In the genomic region with DNA sequence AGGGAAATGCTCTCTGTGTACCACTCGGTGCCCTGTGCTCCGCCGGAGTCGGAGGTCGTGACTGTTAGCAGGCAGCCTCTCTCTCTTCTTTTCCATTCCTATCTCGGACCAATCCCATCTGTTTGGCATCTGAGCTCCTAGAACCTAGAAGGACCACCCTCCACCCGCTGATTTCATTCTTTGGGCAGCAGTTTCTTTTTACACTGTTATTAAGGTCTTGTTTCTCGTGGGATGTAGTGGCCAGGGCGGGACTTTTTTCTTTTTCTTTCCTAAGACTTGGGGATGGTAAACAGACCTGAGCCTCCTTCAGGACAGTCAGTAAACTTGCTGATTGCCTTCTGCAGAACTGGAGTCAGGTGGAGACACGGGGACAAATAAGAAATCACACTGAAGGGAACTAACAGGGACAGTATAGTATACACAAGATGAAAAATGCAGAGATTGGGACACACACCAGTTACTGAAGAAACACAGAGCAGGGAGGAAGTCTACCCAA, we compare ENCODE assay signal across 8 cellular contexts. TPM values are rescaled to one million over a fixed set of nuclear protein-coding genes. Genes with fewer than 3 reads are reported as not detected.
A peak's percentile ranks its signal among the peaks of the same experiment; 100 is the strongest.
DNase-seq lines count a peak whose midpoint lies in the region; ATAC-seq, FAIRE-seq and TF ChIP-seq lines count a peak whose summit lies in the region.

No MANE protein-coding gene starts in this region.

- CTCF ChIA-PET in A549 (lab: Yijun Ruan, JAX): interaction anchor here (0.6 to 5.0 kb wide), 10 partner anchors 10 to 76 kb away, joined by 3 to 39 read pairs (median 5); partner anchors contain the start of gene CERCAM

- H3K9ac ChIP-seq in HUES64 (ENCODE audit: low read depth, low read length): peak overlapping the region; percentile 63

- TF ChIP-seq RAD21 in A549 (conservative IDR thresholded peaks at IDR 0.05 in 1 of 2, IDR thresholded peaks at IDR 0.05 in 1 of 2): no peak

- 0% methylated on average over 10 of the region's 10 CpGs for WGBS in A549 (ENCODE audit: missing lambda C conversion rate)
- WGBS in HUES64: under 1% methylated on average over 10 of the region's 10 CpGs

- no peaks in the 10 kb centered on the region for H3K9me3 ChIP-seq in A549
- no peaks in the 10 kb centered on the region for H3K9me3 ChIP-seq in HUES64 (ENCODE audit: insufficient read depth, low read depth, low read length)
- no peaks in the 10 kb centered on the region for H3K9me3 ChIP-seq in mononuclear cell (ENCODE audit: low read depth, low read length)

- TF ChIP-seq EP300 in A549 (IDR thresholded peaks at IDR 0.05): no peak

- H3K27ac ChIP-seq in A549: peak overlapping the region; percentile 89 to 90
- peak overlapping the region; percentile 3; the same call in 1 of the 2 replicates for H3K27ac ChIP-seq in HUES64 (ENCODE audit: low read depth, low read length)

- TF ChIP-seq CTCF in A549 (IDR thresholded peaks at IDR 0.05): no peak
- TF ChIP-seq CTCF in bronchial epithelial cell (IDR thresholded peaks at IDR 0.05; ENCODE audit: insufficient read depth, low read length, severe bottlenecking): no peak

- H3K27me3 ChIP-seq in HUES64 (ENCODE audit: insufficient read depth, low read length) (peaks cover 34% of the 10 kb centered on the region), bronchial epithelial cell (ENCODE audit: control insufficient read depth, insufficient read depth, low read length) (no peaks in the 10 kb centered on the region), mononuclear cell (ENCODE audit: insufficient read depth, low read length) (no peaks in the 10 kb centered on the region)

- DNase-seq in A549 (ENCODE audit: low read depth in 1 of 2, low spot score in 1 of 2) (no peak), bronchial epithelial cell (ENCODE audit: low read depth) (peak; percentile 8), NCI-H2029 treated with DMSO at 0.1 percent for 48 hours (lab: John Stamatoyannopoulos, UW) (no peak), RCC 7860 (ENCODE audit: low spot score) (no peak)

- POLR2A ChIA-PET in A549 (lab: Yijun Ruan, JAX): interaction anchor here (0.6 to 2.3 kb wide), 10 partner anchors 10 to 200 kb away, joined by 3 to 34 read pairs (median 5); partner anchors contain the start of genes CERCAM, GOLGA2, SLC27A4 and SWI5

- ATAC-seq in A549: no peak
- ATAC-seq in HG03108 (IDR thresholded peaks at IDR 0.05; ENCODE audit: unreplicated experiment): no peak
- ATAC-seq in GM19455 (IDR thresholded peaks at IDR 0.05; ENCODE audit: unreplicated experiment): no peak

- H3K4me2 ChIP-seq in A549: peak overlapping the region; percentile 96

- no peaks in the 10 kb centered on the region for H3K36me3 ChIP-seq in HUES64 (ENCODE audit: insufficient read depth, low read length)
- H3K36me3 ChIP-seq in bronchial epithelial cell (ENCODE audit: control insufficient read depth, insufficient read depth, low read length): peaks cover 2% of the 10 kb centered on the region

- FAIRE-seq in A549 (lab: Jason Lieb, UNC) (no peak), bronchial epithelial cell (lab: Jason Lieb, UNC) (no peak), RCC 7860 (lab: Jason Lieb, UNC) (no peak)

- H3K4me3 ChIP-seq in A549 (peak overlapping the region; percentile 83), HUES64 (ENCODE audit: low read length) (peak overlapping the region; percentile 75), bronchial epithelial cell (ENCODE audit: low read depth, low read length) (peak overlapping the region; percentile 96), mononuclear cell (ENCODE audit: low read length) (peak overlapping the region; percentile 77)

- H3K4me1 ChIP-seq in A549 (peaks cover 19% of the 10 kb centered on the region; the same call in 2 of the 3 replicates), HUES64 (ENCODE audit: insufficient read depth, low read length) (peaks cover 7% of the 10 kb centered on the region; the same call in 1 of the 2 replicates), mononuclear cell (ENCODE audit: insufficient read depth, low read length) (peaks cover 23% of the 10 kb centered on the region)

- TF ChIP-seq POLR2A in A549 (IDR thresholded peaks at IDR 0.05; ENCODE audit: low read length): no peak

TF ChIP-seq in A549, 52 proteins besides CTCF, POLR2A, EP300 and RAD21:
- peak; percentile 52; the same call in 1 of the 2 replicates for TF ChIP-seq KDM5A (IDR thresholded peaks at IDR 0.05)
- TF ChIP-seq FOSL2 (IDR thresholded peaks at IDR 0.05): no peak
- no peak for TF ChIP-seq FOSL2 (CRISPR knock-in tag; IDR thresholded peaks at IDR 0.05)
TF ChIP-seq in A549: peak in this region for 1.

RNA-seq across cellular contexts. Expression of gene URM1, which starts 0.5 kb away (rescaled TPM):
- polyA plus RNA-seq in A549 (2011; rRNA removed) (43.6 and 61.6 TPM in 2 replicates), A549 (2017; fragmentation: RNase III; extraction: RNeasy Plus Mini Kit Qiagen cat#74134 plus additional on column Dnase treatment) (49.5 to 50.6 TPM (median 49.7 TPM) in 3 replicates)
- polyA plus RNA-seq in A549 (2012; cell fraction: cytosol; rRNA removed): 66.7 and 75.4 TPM in 2 replicates
- polyA plus RNA-seq in A549 (2012; cell fraction: nucleus; rRNA removed): 71.3 and 83.4 TPM in 2 replicates
- polyA minus RNA-seq in A549 (2011; rRNA and poly(A)+ RNA removed): 43.8 and 52.7 TPM in 2 replicates
- 43.5 TPM for polyA plus RNA-seq in HUES64 (2013, experiment 1 of 2)
- 38.9 TPM for polyA plus RNA-seq in HUES64 (2013, experiment 2 of 2)
- total RNA-seq in bronchial epithelial cell (17.9 and 23.0 TPM in 2 replicates), mononuclear cell (17.6 TPM)

RNA-seq across cellular contexts. Expression of gene SLC27A4, which starts 31.3 kb away (rescaled TPM):
- polyA plus RNA-seq in A549 (2011; rRNA removed): 14.5 and 14.9 TPM in 2 replicates
- polyA plus RNA-seq in A549 (2012; cell fraction: cytosol; rRNA removed): 26.6 and 34.7 TPM in 2 replicates
- 47.8 and 63.4 TPM in 2 replicates for polyA plus RNA-seq in A549 (2012; cell fraction: nucleus; rRNA removed)
- 26.1 to 27.0 TPM (median 26.4 TPM) in 3 replicates for polyA plus RNA-seq in A549 (2017; fragmentation: RNase III; extraction: RNeasy Plus Mini Kit Qiagen cat#74134 plus additional on column Dnase treatment)
- polyA minus RNA-seq in A549 (2011; rRNA and poly(A)+ RNA removed): 33.1 and 34.8 TPM in 2 replicates
- 17.0 TPM for polyA plus RNA-seq in HUES64 (2013, experiment 1 of 2)
- 17.1 TPM for polyA plus RNA-seq in HUES64 (2013, experiment 2 of 2)
- 19.7 and 34.8 TPM in 2 replicates for total RNA-seq in bronchial epithelial cell
- total RNA-seq in mononuclear cell: 2.1 TPM

RNA-seq across cellular contexts. Expression of gene CERCAM, which starts 49.0 kb away (rescaled TPM):
- polyA plus RNA-seq in A549 (2011; rRNA removed): 16.5 and 16.6 TPM in 2 replicates
- polyA plus RNA-seq in A549 (2012; cell fraction: cytosol; rRNA removed): 40.4 and 54.7 TPM in 2 replicates
- polyA plus RNA-seq in A549 (2012; cell fraction: nucleus; rRNA removed): 77.9 and 93.5 TPM in 2 replicates
- 26.1 to 33.3 TPM (median 28.5 TPM) in 3 replicates for polyA plus RNA-seq in A549 (2017; fragmentation: RNase III; extraction: RNeasy Plus Mini Kit Qiagen cat#74134 plus additional on column Dnase treatment)
- polyA minus RNA-seq in A549 (2011; rRNA and poly(A)+ RNA removed): 20.1 and 20.5 TPM in 2 replicates
- 8.1 TPM for polyA plus RNA-seq in HUES64 (2013, experiment 1 of 2)
- polyA plus RNA-seq in HUES64 (2013, experiment 2 of 2): 12.6 TPM
- total RNA-seq in bronchial epithelial cell: 12.4 and 28.2 TPM in 2 replicates
- 1.8 TPM for total RNA-seq in mononuclear cell

RNA-seq across cellular contexts. Expression of gene COQ4, which starts 49.0 kb away (rescaled TPM):
- polyA plus RNA-seq in A549 (2011; rRNA removed) (32.5 and 38.0 TPM in 2 replicates), A549 (2017; fragmentation: RNase III; extraction: RNeasy Plus Mini Kit Qiagen cat#74134 plus additional on column Dnase treatment) (41.3 to 42.8 TPM (median 42.4 TPM) in 3 replicates)
- polyA plus RNA-seq in A549 (2012; cell fraction: cytosol; rRNA removed): 67.0 and 71.6 TPM in 2 replicates
- 134 and 137 TPM in 2 replicates for polyA plus RNA-seq in A549 (2012; cell fraction: nucleus; rRNA removed)
- 29.5 and 34.7 TPM in 2 replicates for polyA minus RNA-seq in A549 (2011; rRNA and poly(A)+ RNA removed)
- polyA plus RNA-seq in HUES64 (2013, experiment 1 of 2): 26.3 TPM
- 19.9 TPM for polyA plus RNA-seq in HUES64 (2013, experiment 2 of 2)
- total RNA-seq in bronchial epithelial cell (24.7 and 28.8 TPM in 2 replicates), mononuclear cell (14.5 TPM)

RNA-seq across cellular contexts. Expression of gene TRUB2, which starts 49.4 kb away (rescaled TPM):
- polyA plus RNA-seq in A549 (2011; rRNA removed) (29.0 and 43.4 TPM in 2 replicates), A549 (2017; fragmentation: RNase III; extraction: RNeasy Plus Mini Kit Qiagen cat#74134 plus additional on column Dnase treatment) (35.3 to 39.0 TPM (median 38.7 TPM) in 3 replicates)
- 24.6 and 35.4 TPM in 2 replicates for polyA plus RNA-seq in A549 (2012; cell fraction: cytosol; rRNA removed)
- 24.0 and 24.5 TPM in 2 replicates for polyA plus RNA-seq in A549 (2012; cell fraction: nucleus; rRNA removed)
- 49.5 and 60.3 TPM in 2 replicates for polyA minus RNA-seq in A549 (2011; rRNA and poly(A)+ RNA removed)
- 27.9 TPM for polyA plus RNA-seq in HUES64 (2013, experiment 1 of 2)
- 23.9 TPM for polyA plus RNA-seq in HUES64 (2013, experiment 2 of 2)
- total RNA-seq in bronchial epithelial cell (18.8 and 19.2 TPM in 2 replicates), mononuclear cell (4.5 TPM)
